ENCODE assay signal across 8 cellular contexts in genomic region chr14:42224053-42224888, GRCh38.
DNase-seq lines count a peak whose midpoint lies in the region; ATAC-seq and TF ChIP-seq lines count a peak whose summit lies in the region.

No MANE protein-coding gene starts in this region.

- no peak overlapping the region for H2BK120ac ChIP-seq in trophoblast cell (ENCODE audit: insufficient read depth, low read length, poor library complexity)

- no CpG with 5 or more reads among the region's 2 CpGs for WGBS in trophoblast cell (ENCODE audit: extremely low coverage, insufficient coverage, insufficient read length)

- H3K4me2 ChIP-seq in trophoblast cell (ENCODE audit: low read length): no peak overlapping the region

- TF ChIP-seq CTCF in AG04449 (IDR thresholded peaks at IDR 0.05; ENCODE audit: insufficient read depth, low read length, missing control alignments): peak; percentile 78
- peak; percentile 54 for TF ChIP-seq CTCF in GM12872 (IDR thresholded peaks at IDR 0.05; ENCODE audit: insufficient read depth, low read depth, low read length)
- peak; percentile 91 for TF ChIP-seq CTCF in VCaP (conservative IDR thresholded peaks at IDR 0.05)

- ATAC-seq in GM21825 (IDR thresholded peaks at IDR 0.05; ENCODE audit: unreplicated experiment) (no peak), HG03520 (IDR thresholded peaks at IDR 0.05; ENCODE audit: unreplicated experiment) (no peak)

- no peak overlapping the region for H4K8ac ChIP-seq in trophoblast cell (ENCODE audit: low read depth, low read length)

- no peak overlapping the region for H2AK5ac ChIP-seq in trophoblast cell (ENCODE audit: low read length)

- POLR2A ChIA-PET in AG04449 (lab: Yijun Ruan, JAX): no interaction called here

- H3K27ac ChIP-seq in VCaP: no peak overlapping the region
- no peak overlapping the region for H3K27ac ChIP-seq in trophoblast cell (ENCODE audit: low read depth, low read length)

- no peak overlapping the region for H2BK12ac ChIP-seq in trophoblast cell (ENCODE audit: low read length)

- H2AFZ ChIP-seq in trophoblast cell (ENCODE audit: insufficient read depth, low read length, poor library complexity): no peak overlapping the region

- no peaks in the 10 kb centered on the region for H3K4me1 ChIP-seq in trophoblast cell (ENCODE audit: control insufficient read depth in 1 of 2, insufficient read depth in 2 of 2, low read length in 2 of 2)

- no peaks in the 10 kb centered on the region for H3K79me2 ChIP-seq in trophoblast cell (ENCODE audit: control insufficient read depth, insufficient read depth, low read length, poor library complexity)

- H3K18ac ChIP-seq in trophoblast cell (ENCODE audit: low read length): no peak overlapping the region

- no peak overlapping the region for H4K91ac ChIP-seq in trophoblast cell (ENCODE audit: low read depth, low read length)

- H3K4ac ChIP-seq in trophoblast cell (ENCODE audit: low read depth, low read length): no peak overlapping the region

- H3K4me3 ChIP-seq in AG04449 (ENCODE audit: low read depth, low read length) (no peak overlapping the region), trophoblast cell (ENCODE audit: low read depth, low read length) (no peak overlapping the region)

- H3K79me1 ChIP-seq in trophoblast cell (ENCODE audit: low read length): no peaks in the 10 kb centered on the region

- no peaks in the 10 kb centered on the region for H3K36me3 ChIP-seq in trophoblast cell (ENCODE audit: control insufficient read depth in 1 of 2, insufficient read depth in 2 of 2, low read length in 2 of 2)

- H3K27me3 ChIP-seq in trophoblast cell (ENCODE audit: insufficient read depth, low read length): no peaks in the 10 kb centered on the region

- no peak overlapping the region for H3K9ac ChIP-seq in trophoblast cell (ENCODE audit: low read length)

- H4K12ac ChIP-seq in trophoblast cell (ENCODE audit: low read depth, low read length): no peak overlapping the region

- CTCF ChIA-PET in AG04449 (lab: Yijun Ruan, JAX): interaction anchor here (0.6 to 1.8 kb wide), 6 partner anchors 10 to 114 kb away, joined by 3 to 8 read pairs (median 4); no protein-coding TSS in a partner anchor

- H3K9me3 ChIP-seq in trophoblast cell (ENCODE audit: insufficient read depth, low read depth, low read length): peaks cover 2% of the 10 kb centered on the region

- H3K14ac ChIP-seq in trophoblast cell (ENCODE audit: low read length): no peak overlapping the region

- no peak overlapping the region for H3K23ac ChIP-seq in trophoblast cell (ENCODE audit: low read length)

- no peak for DNase-seq in AG04449 (ENCODE audit: low read depth, low spot score)
- DNase-seq in NCI-H2029 (lab: John Stamatoyannopoulos, UW): peak; percentile 65
- DNase-seq in glomerular visceral epithelial cell (ENCODE audit: extremely low spot score): peak; percentile 66
- peak; percentile 27 to 71 for DNase-seq in trophoblast cell

- no peak overlapping the region for H2BK5ac ChIP-seq in trophoblast cell (ENCODE audit: low read depth, low read length, poor library complexity)
